In the genomic region with DNA sequence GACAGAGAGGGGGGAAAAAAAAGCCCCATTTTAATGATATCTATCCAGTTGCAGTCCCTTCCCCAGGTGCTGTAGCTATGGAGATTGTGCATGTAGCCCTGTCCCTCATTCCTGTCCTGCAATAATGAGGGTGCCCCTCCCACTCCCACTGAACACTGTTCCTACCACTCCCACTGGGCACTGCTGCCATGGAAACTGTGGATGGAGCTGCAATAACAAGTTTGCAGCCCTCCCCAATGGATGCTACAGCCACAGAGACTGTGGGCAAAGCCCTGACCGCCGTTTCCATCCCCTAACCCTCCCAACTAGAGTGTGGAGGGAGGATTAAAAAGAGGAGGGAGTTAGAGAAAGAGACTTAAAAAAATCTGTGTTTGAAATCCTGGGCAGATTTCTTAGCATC, we compare ENCODE assay signal across 26 cellular contexts.
"Had no signal": no experiment of that assay in that cellular context is flagged by ENCODE, and none has a peak within 500 bp of the region (broad histone marks: within the 10 kb centered on the region; RNA-seq: fewer than 3 reads in every experiment).

No MANE protein-coding gene starts in this region.

- H3K36me3 ChIP-seq: breast epithelium, MG63 had no signal

- H3K4me3 ChIP-seq: breast epithelium, MG63, SK-N-MC had no signal

- H3K4me3 Mint-ChIP-seq: activated CD8-positive, alpha-beta T cell treated with anti-CD3 and anti-CD28 coated beads, Interleukin-2, amount 10 ng/mL, durations not matched to agents 7 days and 5 days; activated naive CD4-positive, alpha-beta T cell treated with anti-CD3 and anti-CD28 coated beads, Interleukin-2, amount 50 U/mL, for 24 hours; activated T-cell treated with anti-CD3 and anti-CD28 coated beads, Interleukin-2, amount 50 U/mL, for 24 hours; activated T-helper 1 cell treated with anti-CD3 and anti-CD28 coated beads, Interleukin-12 subunit alpha, Interleukin-12 subunit beta, Interleukin-2, Interleukin-4 antibody, amounts not matched to agents 30 ng/mL and 10 ng/mL and 1 ng/mL, durations not matched to agents 14 hours and 24 hours and 36 hours; T-helper 1 cell treated with Interleukin-12 subunit alpha and Interleukin-12 subunit beta and Interleukin-4 antibody, amounts not matched to agents 30 μg/mL and 1 μg/mL, for 36 hours had no signal

- DNase-seq: activated CD4-positive, alpha-beta T cell treated with anti-CD3 and anti-CD28 coated beads for 4 hours; activated CD4-positive, alpha-beta T cell treated with anti-CD3 and anti-CD28 coated beads, Interleukin-2, amount 50 U/mL, for 4 hours; activated CD8-positive, alpha-beta T cell treated with anti-CD3 and anti-CD28 coated beads, Interleukin-2, amount 10 ng/mL, durations not matched to agents 7 days and 5 days; activated effector memory CD4-positive, alpha-beta T cell treated with Interleukin-2 at 50 U/mL for 16 hours; activated naive CD4-positive, alpha-beta T cell; activated T-cell treated with anti-CD3 and anti-CD28 coated beads, Interleukin-2, amount 50 U/mL, for 24 hours; aorta; central memory CD4-positive, alpha-beta T cell; MG63; MV-4-11; NCI-H1105; NCI-H146; NCI-H1930; NCI-H446; NCI-H524; NCI-H82; RPMI8226; SW 1271 had no signal

- H3K4me1 ChIP-seq: breast epithelium had no signal

- H3K27me3 Mint-ChIP-seq: activated naive CD4-positive, alpha-beta T cell treated with anti-CD3 and anti-CD28 coated beads, Interleukin-2, amount 50 U/mL, for 24 hours; activated T-cell treated with anti-CD3 and anti-CD28 coated beads, Interleukin-2, amount 50 U/mL, for 24 hours had no signal

- H3K9ac ChIP-seq: KMS-11 had no signal

- H3K4me1 Mint-ChIP-seq: activated naive CD4-positive, alpha-beta T cell treated with anti-CD3 and anti-CD28 coated beads, Interleukin-2, amount 50 U/mL, for 24 hours had no signal

- H3K27ac ChIP-seq: breast epithelium, KMS-11, SK-N-MC had no signal

- ATAC-seq: activated CD4-positive, CD25-positive, alpha-beta regulatory T cell treated with anti-CD3 and anti-CD28 coated beads, Interleukin-2, amount 50 U/mL, for 24 hours; activated CD8-positive, alpha-beta T cell treated with anti-CD3 and anti-CD28 coated beads, Interleukin-2, amount 10 ng/mL, durations not matched to agents 7 days and 5 days; Right ventricle myocardium inferior had no signal

- H3K9me3 ChIP-seq: breast epithelium, MG63 had no signal

- H3K27ac Mint-ChIP-seq: activated CD8-positive, alpha-beta T cell treated with anti-CD3 and anti-CD28 coated beads, Interleukin-2, amount 10 ng/mL, durations not matched to agents 7 days and 5 days; activated naive CD4-positive, alpha-beta T cell treated with anti-CD3 and anti-CD28 coated beads, Interleukin-2, amount 50 U/mL, for 24 hours; activated T-cell treated with anti-CD3 and anti-CD28 coated beads, Interleukin-2, amount 50 U/mL, for 24 hours; activated T-helper 1 cell treated with anti-CD3 and anti-CD28 coated beads, Interleukin-12 subunit alpha, Interleukin-12 subunit beta, Interleukin-2, Interleukin-4 antibody, amounts not matched to agents 30 ng/mL and 10 ng/mL and 1 ng/mL, durations not matched to agents 14 hours and 24 hours and 36 hours had no signal

- H3K27me3 ChIP-seq: breast epithelium, MG63 had no signal

- H3K9me3 Mint-ChIP-seq: activated naive CD4-positive, alpha-beta T cell treated with anti-CD3 and anti-CD28 coated beads, Interleukin-2, amount 50 U/mL, for 24 hours had no signal

- H3K4me2 ChIP-seq: KMS-11 had no signal
